In genomic region chr19:18293642-18294466, GRCh38 we compare ENCODE assay signal across 8 cellular contexts. TPM values are rescaled to one million over a fixed set of nuclear protein-coding genes. Genes with fewer than 3 reads are reported as not detected.
DNase-seq lines count a peak whose midpoint lies in the region; ATAC-seq and TF ChIP-seq lines count a peak whose summit lies in the region.

No MANE protein-coding gene starts in this region.

- no peaks in the 10 kb centered on the region for H3K36me3 Mint-ChIP-seq in T-helper 17 cell (ENCODE audit: low read depth)

- WGBS in gastroesophageal sphincter (ENCODE audit: low coverage in 1 of 2), 2 donors: 52 to 67% methylated on average over 10 to 12 of the region's 18 CpGs

- no peaks in the 10 kb centered on the region for H3K36me3 ChIP-seq in gastroesophageal sphincter
- no peaks in the 10 kb centered on the region for H3K36me3 ChIP-seq in skeletal muscle tissue (ENCODE audit: control insufficient read depth in 3 of 3, insufficient read depth in 3 of 3, low read length in 3 of 3)

- peak overlapping the region in 1 of 3 donors; percentile 96 for H3K9ac ChIP-seq in skeletal muscle tissue (ENCODE audit: low read depth in 1 of 3, low read length in 3 of 3)

- H3K27ac ChIP-seq in gastroesophageal sphincter (peak overlapping the region; percentile 89 to 99 (median 99)), skeletal muscle tissue (ENCODE audit: low read depth, low read length) (peak overlapping the region; percentile 97)

- no peak for TF ChIP-seq EP300 in gastroesophageal sphincter (IDR thresholded peaks at IDR 0.05)

- DNase-seq in T-helper 17 cell: no peak
- no peak for DNase-seq in posterior vena cava (ENCODE audit: low spot score)
- DNase-seq in stimulated activated CD4-positive, alpha-beta T cell treated with anti-CD3 and anti-CD28 coated beads, Interleukin-4, amount 100 ng/mL, for 24 hours: no peak

- H3K27me3 Mint-ChIP-seq in T-helper 17 cell: no peaks in the 10 kb centered on the region

- ATAC-seq in T-helper 17 cell (no peak), gastroesophageal sphincter (no peak), HG02610 (IDR thresholded peaks at IDR 0.05; ENCODE audit: unreplicated experiment) (no peak), HG02759 (IDR thresholded peaks at IDR 0.05; ENCODE audit: unreplicated experiment) (no peak)

- peak overlapping the region; percentile 88 for H3K4me3 Mint-ChIP-seq in T-helper 17 cell

- H3K4me1 ChIP-seq in gastroesophageal sphincter (peaks cover 0 to 40% (median 20%) of the 10 kb centered on the region in 3 donors), skeletal muscle tissue (ENCODE audit: control insufficient read depth in 3 of 3, insufficient read depth in 3 of 3, low read length in 3 of 3) (peaks cover 6 to 25% (median 23%) of the 10 kb centered on the region in 3 donors)

- H3K4me1 Mint-ChIP-seq in T-helper 17 cell: peaks cover 42% of the 10 kb centered on the region

- H3K27me3 ChIP-seq in gastroesophageal sphincter: no peaks in the 10 kb centered on the region
- H3K27me3 ChIP-seq in skeletal muscle tissue (ENCODE audit: control insufficient read depth in 3 of 3, insufficient read depth in 3 of 3, low read length in 3 of 3): no peaks in the 10 kb centered on the region

- peak overlapping the region; percentile 99 for H3K27ac Mint-ChIP-seq in T-helper 17 cell

- intact Hi-C loops in posterior vena cava (cut with DNase I): no loop called here

- no peak for TF ChIP-seq POLR2A in gastroesophageal sphincter (IDR thresholded peaks at IDR 0.05)

- H3K4me3 ChIP-seq in GM12875 (ENCODE audit: low read depth, low read length) (peak overlapping the region; percentile 78), gastroesophageal sphincter (peak overlapping the region in 1 of 2 donors; percentile 73), skeletal muscle tissue (ENCODE audit: low read length in 3 of 3) (peak overlapping the region in 1 of 3 donors; percentile 54)

- TF ChIP-seq CTCF in GM12875 (IDR thresholded peaks at IDR 0.05; ENCODE audit: borderline replicate concordance, insufficient read depth, low read depth, low read length) (no peak), gastroesophageal sphincter (IDR thresholded peaks at IDR 0.05) (no peak)

- no peaks in the 10 kb centered on the region for H3K9me3 ChIP-seq in T-helper 17 cell (ENCODE audit: control insufficient read depth, low read length, poor library complexity, severe bottlenecking)
- no peaks in the 10 kb centered on the region for H3K9me3 ChIP-seq in gastroesophageal sphincter
- no peaks in the 10 kb centered on the region for H3K9me3 ChIP-seq in skeletal muscle tissue (ENCODE audit: control insufficient read depth in 3 of 3, low read length in 3 of 3)

RNA-seq across cellular contexts. Expression of gene JUND, which starts 12.4 kb away (rescaled TPM):
- 1,000 to 10,000 TPM; 1,212 to 1,401 TPM for total RNA-seq in T-helper 17 cell
- total RNA-seq in gastroesophageal sphincter: 100 to 1,000 TPM; 241 to 573 (median 297) TPM
- total RNA-seq in skeletal muscle tissue: 111 TPM
- 100 to 1,000 TPM; 192 to 231 TPM for total RNA-seq in posterior vena cava

RNA-seq across cellular contexts. Expression of gene IQCN, which starts 19.6 kb away (rescaled TPM):
- total RNA-seq in T-helper 17 cell: 10 to 100 TPM; 16.5 to 21.9 TPM
- 1 to 10 TPM in 2 of 4 donors, under 1 TPM in 2; 0.27 to 4.4 (median 1.3) TPM for total RNA-seq in gastroesophageal sphincter
- total RNA-seq in skeletal muscle tissue: 0.52 TPM
- 1 to 10 TPM; 2.6 to 4.9 TPM for total RNA-seq in posterior vena cava

RNA-seq across cellular contexts. Expression of gene LSM4, which starts 29.0 kb away (rescaled TPM):
- total RNA-seq in T-helper 17 cell (10 to 100 TPM; 43.3 to 46.6 TPM), gastroesophageal sphincter (100 to 1,000 TPM in 1 of 4 donors, 10 to 100 TPM in 3; 81.2 to 116 (median 94.5) TPM), skeletal muscle tissue (119 TPM), posterior vena cava (10 to 100 TPM; 44.4 to 46.9 TPM)

RNA-seq across cellular contexts. Expression of gene PGPEP1, which starts 46.5 kb away (rescaled TPM):
- 10 to 100 TPM; 22.0 to 28.3 TPM for total RNA-seq in T-helper 17 cell
- total RNA-seq in gastroesophageal sphincter: 10 to 100 TPM; 15.0 to 38.2 (median 23.1) TPM
- total RNA-seq in skeletal muscle tissue: 10.4 TPM
- 10 to 100 TPM; 42.8 to 48.6 TPM for total RNA-seq in posterior vena cava
